32 cellular contexts compared by ENCODE assay signal in genomic region chr10:24748214-24748613, GRCh38.
"Had no signal": no experiment of that assay in that cellular context is flagged by ENCODE, and none has a peak within 500 bp of the region (broad histone marks: within the 10 kb centered on the region; RNA-seq: fewer than 3 reads in every experiment).

No MANE protein-coding gene starts in this region.

- H3K9me3 ChIP-seq: adrenal gland, ascending aorta, body of pancreas, breast epithelium had no signal

- FAIRE-seq: astrocyte, bronchial epithelial cell had no signal

- DNase-seq: activated effector memory CD4-positive, alpha-beta T cell treated with anti-CD3 and anti-CD28 coated beads, Interleukin-2, amount 50 U/mL, for 16 hours; activated effector memory CD4-positive, alpha-beta T cell treated with Interleukin-2 at 50 U/mL for 16 hours; activated gamma-delta T cell; activated gamma-delta T cell treated with Interleukin-2 at 50 U/mL for 16 hours; activated naive CD4-positive, alpha-beta T cell; activated naive CD4-positive, alpha-beta T cell treated with anti-CD3 and anti-CD28 coated beads for 36 hours; activated naive CD4-positive, alpha-beta T cell treated with anti-CD3 and anti-CD28 coated beads, Interleukin-2, amount 10 ng/mL, durations not matched to agents 7 days and 5 days; activated naive CD4-positive, alpha-beta T cell treated with anti-CD3 and anti-CD28 coated beads, Interleukin-2, amount 50 U/mL, for 16 hours; activated naive CD4-positive, alpha-beta T cell treated with Interleukin-2 at 50 U/mL for 16 hours; activated naive CD8-positive, alpha-beta T cell treated with anti-CD3 and anti-CD28 coated beads for 36 hours; activated naive CD8-positive, alpha-beta T cell treated with anti-CD3 and anti-CD28 coated beads, Interleukin-2, amount 10 ng/mL, durations not matched to agents 7 days and 5 days; activated naive CD8-positive, alpha-beta T cell treated with anti-CD3 and anti-CD28 coated beads, Interleukin-2, amount 50 U/mL, for 24 hours; activated T-cell treated with anti-CD3 and anti-CD28 coated beads, Interleukin-2, amount 50 U/mL, for 4 hours; activated T-cell treated with anti-CD3 and anti-CD28 coated beads, Interleukin-2, amount 50 U/mL, for 48 hours; activated T-cell treated with anti-CD3 and anti-CD28 coated beads, Interleukin-2, amount 50 U/mL, for 72 hours; adrenal gland; amniotic stem cell; amygdala; anterior cingulate cortex; aorta; body of pancreas; brain microvascular endothelial cell; caudate nucleus; central memory CD4-positive, alpha-beta T cell; cerebellar nuclear complex had no signal

- H3K27ac ChIP-seq: adrenal gland, ascending aorta, body of pancreas, brain microvascular endothelial cell, breast epithelium, cardiac muscle cell had no signal

- H3K36me3 ChIP-seq: adrenal gland, ascending aorta, brain microvascular endothelial cell, breast epithelium, cardiac muscle cell had no signal

- H3K27me3 ChIP-seq: adrenal gland, ascending aorta, body of pancreas, brain microvascular endothelial cell, breast epithelium, cardiac muscle cell had no signal

- H3K4me1 ChIP-seq: adrenal gland, ascending aorta, body of pancreas, breast epithelium had no signal

- ATAC-seq: activated naive CD4-positive, alpha-beta T cell treated with anti-CD3 and anti-CD28 coated beads, Interleukin-2, amount 50 U/mL, for 72 hours; activated naive CD8-positive, alpha-beta T cell treated with anti-CD3 and anti-CD28 coated beads, Interleukin-2, amount 50 U/mL, for 24 hours; activated T-cell treated with anti-CD3 and anti-CD28 coated beads, Interleukin-2, amount 50 U/mL, for 4 hours; activated T-cell treated with anti-CD3 and anti-CD28 coated beads, Interleukin-2, amount 50 U/mL, for 72 hours; activated T-helper 17 cell treated with anti-CD3 and anti-CD28 coated beads, Interleukin-2, amount 50 U/mL, for 72 hours; body of pancreas had no signal

- H3K4me3 ChIP-seq: adrenal gland, ascending aorta, body of pancreas, breast epithelium, cardiac muscle cell had no signal
